Comparison of ENCODE assay signal across 8 cellular contexts in genomic region chr2:62705007-62705829, GRCh38. TPM values are rescaled to one million over a fixed set of nuclear protein-coding genes. Genes with fewer than 3 reads are reported as not detected.
DNase-seq lines count a peak whose midpoint lies in the region; ATAC-seq, FAIRE-seq and TF ChIP-seq lines count a peak whose summit lies in the region.

Gene EHBP1 (plus strand): TSS chr2:62705713. CDS start chr2:62707192, 1,479 bp downstream.

- H3K4me1 ChIP-seq in small intestine (ENCODE audit: control insufficient read depth in 2 of 2, insufficient read depth in 1 of 2, low read depth in 1 of 2, low read length in 1 of 2) = peaks cover 0 to 3% of the 10 kb centered on the region in 2 donors

- H3K4me3 ChIP-seq in AG04450 (ENCODE audit: low read depth, low read length) (peak within 1 kb of the TSS; percentile 86), cardiac fibroblast (replicated peaks in 1 of 2; ENCODE audit: low read depth in 2 of 2, low read length in 2 of 2) (peak within 1 kb of the TSS; percentile 77 to 79), small intestine (ENCODE audit: low read depth in 1 of 2, low read length in 2 of 2) (peak within 1 kb of the TSS; percentile 85 to 92)

- peak within 1 kb of the TSS; percentile 69 for H3K27ac ChIP-seq in AG04450 (ENCODE audit: low read depth, low read length)
- peak within 1 kb of the TSS; percentile 57 to 86 for H3K27ac ChIP-seq in small intestine (ENCODE audit: low read depth in 1 of 2, low read length in 1 of 2)

- WGBS in small intestine, 3 donors = 0 to 1% (median 0%) methylated on average over 40 to 45 of the region's 45 CpGs

- no peaks in the 10 kb centered on the region for H3K27me3 ChIP-seq in AG04450 (ENCODE audit: control insufficient read depth, insufficient read depth, low read length)
- no peaks in the 10 kb centered on the region for H3K27me3 ChIP-seq in small intestine (ENCODE audit: control insufficient read depth in 2 of 2, insufficient read depth in 2 of 2, low read length in 2 of 2)

- peak; percentile 100 for DNase-seq in AG04450 (ENCODE audit: low read depth, low spot score)
- peak; percentile 98 for DNase-seq in NCI-H226
- DNase-seq in WTC11 (ENCODE audit: low spot score) = peak; percentile 98
- DNase-seq in cardiac fibroblast (ENCODE audit: low read depth in 2 of 2) = peak; percentile 100
- DNase-seq in iPS-NIHi11 (ENCODE audit: low spot score) = peak; percentile 98
- DNase-seq in small intestine = peak; percentile 99

- peak within 1 kb of the TSS; percentile 96 for H3K27ac Mint-ChIP-seq in WTC11

- POLR2A ChIA-PET in AG04450 (lab: Yijun Ruan, JAX) (interaction anchor here (0.6 to 2.6 kb wide), 9 partner anchors 33 to 457 kb away, joined by 3 to 31 read pairs (median 6); partner anchors contain the start of gene TMEM17), WTC11 (lab: Charles Lee) (interaction anchor here (0.6 to 1.4 kb wide), 5 partner anchors 62 to 239 kb away, joined by 3 to 8 read pairs (median 4); partner anchors contain the start of gene TMEM17)

- no peak for TF ChIP-seq CTCF in AG04450 (IDR thresholded peaks at IDR 0.05; ENCODE audit: low read depth, low read length)
- no peak for TF ChIP-seq CTCF in WTC11 (IDR thresholded peaks at IDR 0.05)
- TF ChIP-seq CTCF in cardiac fibroblast (IDR thresholded peaks at IDR 0.05; ENCODE audit: low read depth, low read length) = no peak

- peak; percentile 72 for FAIRE-seq in small intestine (lab: Jason Lieb, UNC)

- CTCF ChIA-PET in AG04450 (lab: Charles Lee) = interaction anchor here (0.6 to 1.0 kb wide), 4 partner anchors 23 to 189 kb away, joined by 3 to 6 read pairs (median 4); no protein-coding TSS in a partner anchor
- CTCF ChIA-PET in WTC11 (lab: Charles Lee) = interaction anchor here (0.6 to 3.1 kb wide), 4 partner anchors 10 to 248 kb away, joined by 3 to 20 read pairs (median 3); no protein-coding TSS in a partner anchor

- peak; percentile 96 for ATAC-seq in GM18909 (IDR thresholded peaks at IDR 0.05; ENCODE audit: poor library complexity, unreplicated experiment)
- ATAC-seq in HG03175 (IDR thresholded peaks at IDR 0.05; ENCODE audit: unreplicated experiment) = peak; percentile 94
- peak; percentile 92 for ATAC-seq in WTC11

- H3K9me3 ChIP-seq in AG04450 (ENCODE audit: control insufficient read depth, insufficient read depth, low read length) = no peaks in the 10 kb centered on the region
- no peaks in the 10 kb centered on the region for H3K9me3 ChIP-seq in small intestine (ENCODE audit: control insufficient read depth, low read depth)

- no peaks in the 10 kb centered on the region for H3K27me3 Mint-ChIP-seq in WTC11 (ENCODE audit: low read depth)

- peaks cover 8% of the 10 kb centered on the region for H3K36me3 Mint-ChIP-seq in WTC11

- H3K4me1 Mint-ChIP-seq in WTC11 = peaks cover 28% of the 10 kb centered on the region

- H3K9me3 Mint-ChIP-seq in WTC11 = no peaks in the 10 kb centered on the region

- H3K36me3 ChIP-seq in small intestine (ENCODE audit: control insufficient read depth in 2 of 2, insufficient read depth in 2 of 2, low read length in 2 of 2) = no peaks in the 10 kb centered on the region

- peak within 1 kb of the TSS; percentile 88 for H3K4me3 Mint-ChIP-seq in WTC11

TF ChIP-seq in WTC11, 78 proteins besides CTCF, POLR2A, EP300 and RAD21:
- TF ChIP-seq, protein P1, sequence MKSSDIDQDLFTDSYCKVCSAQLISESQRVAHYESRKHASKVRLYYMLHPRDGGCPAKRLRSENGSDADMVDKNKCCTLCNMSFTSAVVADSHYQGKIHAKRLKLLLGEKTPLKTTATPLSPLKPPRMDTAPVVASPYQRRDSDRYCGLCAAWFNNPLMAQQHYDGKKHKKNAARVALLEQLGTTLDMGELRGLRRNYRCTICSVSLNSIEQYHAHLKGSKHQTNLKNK (CRISPR knock-in tag; IDR thresholded peaks at IDR 0.05) = no peak
- TF ChIP-seq FOXK1 (CRISPR knock-in tag; IDR thresholded peaks at IDR 0.05) (peak; percentile 83), TEAD1 (CRISPR knock-in tag; IDR thresholded peaks at IDR 0.05) (0 out of 2 replicates have a peak, but pooled peaks have one; percentile 20), USF2 (CRISPR knock-in tag; IDR thresholded peaks at IDR 0.05) (peak; percentile 59; the same call in 1 of the 2 replicates), NFYB (CRISPR knock-in tag; conservative IDR thresholded peaks at IDR 0.05; ENCODE audit: low read depth) (peak; percentile 97), AFF4 (CRISPR knock-in tag; IDR thresholded peaks at IDR 0.05; ENCODE audit: borderline replicate concordance) (no peak), ZNF232 (CRISPR knock-in tag; IDR thresholded peaks at IDR 0.05) (0 out of 2 replicates have a peak, but pooled peaks have one; percentile 58), SP1 (CRISPR knock-in tag; conservative IDR thresholded peaks at IDR 0.05) (peak; percentile 76), GABPB1 (CRISPR knock-in tag; IDR thresholded peaks at IDR 0.05) (peak; percentile 46; the same call in 1 of the 2 replicates)
- TF ChIP-seq, protein P2, sequence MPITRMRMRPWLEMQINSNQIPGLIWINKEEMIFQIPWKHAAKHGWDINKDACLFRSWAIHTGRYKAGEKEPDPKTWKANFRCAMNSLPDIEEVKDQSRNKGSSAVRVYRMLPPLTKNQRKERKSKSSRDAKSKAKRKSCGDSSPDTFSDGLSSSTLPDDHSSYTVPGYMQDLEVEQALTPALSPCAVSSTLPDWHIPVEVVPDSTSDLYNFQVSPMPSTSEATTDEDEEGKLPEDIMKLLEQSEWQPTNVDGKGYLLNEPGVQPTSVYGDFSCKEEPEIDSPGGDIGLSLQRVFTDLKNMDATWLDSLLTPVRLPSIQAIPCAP (CRISPR knock-in tag; IDR thresholded peaks at IDR 0.05) = no peak
- TF ChIP-seq, protein P3, sequence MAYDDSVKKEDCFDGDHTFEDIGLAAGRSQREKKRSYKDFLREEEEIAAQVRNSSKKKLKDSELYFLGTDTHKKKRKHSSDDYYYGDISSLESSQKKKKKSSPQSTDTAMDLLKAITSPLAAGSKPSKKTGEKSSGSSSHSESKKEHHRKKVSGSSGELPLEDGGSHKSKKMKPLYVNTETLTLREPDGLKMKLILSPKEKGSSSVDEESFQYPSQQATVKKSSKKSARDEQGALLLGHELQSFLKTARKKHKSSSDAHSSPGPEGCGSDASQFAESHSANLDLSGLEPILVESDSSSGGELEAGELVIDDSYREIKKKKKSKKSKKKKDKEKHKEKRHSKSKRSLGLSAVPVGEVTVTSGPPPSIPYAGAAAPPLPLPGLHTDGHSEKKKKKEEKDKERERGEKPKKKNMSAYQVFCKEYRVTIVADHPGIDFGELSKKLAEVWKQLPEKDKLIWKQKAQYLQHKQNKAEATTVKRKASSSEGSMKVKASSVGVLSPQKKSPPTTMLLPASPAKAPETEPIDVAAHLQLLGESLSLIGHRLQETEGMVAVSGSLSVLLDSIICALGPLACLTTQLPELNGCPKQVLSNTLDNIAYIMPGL (CRISPR knock-in tag; IDR thresholded peaks at IDR 0.05) = no peak
- TF ChIP-seq, protein P4, sequence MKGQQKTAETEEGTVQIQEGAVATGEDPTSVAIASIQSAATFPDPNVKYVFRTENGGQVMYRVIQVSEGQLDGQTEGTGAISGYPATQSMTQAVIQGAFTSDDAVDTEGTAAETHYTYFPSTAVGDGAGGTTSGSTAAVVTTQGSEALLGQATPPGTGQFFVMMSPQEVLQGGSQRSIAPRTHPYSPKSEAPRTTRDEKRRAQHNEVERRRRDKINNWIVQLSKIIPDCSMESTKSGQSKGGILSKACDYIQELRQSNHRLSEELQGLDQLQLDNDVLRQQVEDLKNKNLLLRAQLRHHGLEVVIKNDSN (CRISPR knock-in tag; IDR thresholded peaks at IDR 0.05) = peak; percentile 71; the same call in 1 of the 2 replicates

RNA-seq across cellular contexts. Expression of gene EHBP1, which starts in this region (rescaled TPM):
- 48.2 and 68.6 TPM in 2 replicates for polyA plus RNA-seq in AG04450 (2011; rRNA removed)
- polyA minus RNA-seq in AG04450 (2011; rRNA and poly(A)+ RNA removed) = 77.3 and 98.3 TPM in 2 replicates
- 30.9 to 36.4 TPM (median 35.3 TPM) in 3 replicates for total RNA-seq in WTC11 (2021)
- polyA plus RNA-seq in small intestine = 10 to 100 TPM; 11.0 to 11.6 (median 11.4) TPM

Comparison
In these comparisons a context has a peak if more than half of its experiments do, and no peak if none do; other contexts are left out.
1. Peak in every context shown above with its lines: DNase-seq, ATAC-seq, H3K4me3 ChIP-seq and H3K27ac ChIP-seq.